In genomic region chr10:100566561-100566960, GRCh38 we compare ENCODE assay signal across 20 cellular contexts. TPM values are rescaled to one million over a fixed set of nuclear protein-coding genes. Genes with fewer than 3 reads are reported as not detected.
DNase-seq lines count a peak whose midpoint lies in the region; ATAC-seq and TF ChIP-seq lines count a peak whose summit lies in the region.
"Had no signal": no experiment of that assay in that cellular context is flagged by ENCODE, and none has a peak within 500 bp of the region (broad histone marks: within the 10 kb centered on the region; RNA-seq: fewer than 3 reads in every experiment).

No MANE protein-coding gene starts in this region.

- peaks cover 2% of the 10 kb centered on the region for H3K4me1 ChIP-seq in neural progenitor cell
- H3K4me1 ChIP-seq: BE2C had no signal

- H2AFZ ChIP-seq in neural progenitor cell (replicated peaks) = no peak overlapping the region

- H3K27me3 Mint-ChIP-seq in neural progenitor cell (ENCODE audit: insufficient read depth, low read depth) = peaks cover 10% of the 10 kb centered on the region

- no peak for ATAC-seq in HG02763 (IDR thresholded peaks at IDR 0.05; ENCODE audit: unreplicated experiment)
- ATAC-seq: GM12878 had no signal

- peak overlapping the region; percentile 11 for H3K4me3 Mint-ChIP-seq in neural progenitor cell
- H3K4me3 Mint-ChIP-seq: CD4-positive, CD25-positive, alpha-beta regulatory T cell; CD8-positive, alpha-beta memory T cell had no signal

- no peak overlapping the region for H3K27ac Mint-ChIP-seq in neural progenitor cell

- no peaks in the 10 kb centered on the region for H3K36me3 Mint-ChIP-seq in neural progenitor cell
- H3K36me3 Mint-ChIP-seq: CD4-positive, CD25-positive, alpha-beta regulatory T cell; CD8-positive, alpha-beta memory T cell had no signal

- peaks cover 96% of the 10 kb centered on the region for H3K27me3 ChIP-seq in neural progenitor cell

- no peaks in the 10 kb centered on the region for H3K36me3 ChIP-seq in neural progenitor cell
- H3K36me3 ChIP-seq: BE2C had no signal

- H3K9me3 Mint-ChIP-seq in neural progenitor cell = no peaks in the 10 kb centered on the region
- H3K9me3 Mint-ChIP-seq: CD8-positive, alpha-beta memory T cell had no signal

- no peaks in the 10 kb centered on the region for H3K9me3 ChIP-seq in neural progenitor cell (ENCODE audit: low read depth)
- H3K9me3 ChIP-seq: BE2C had no signal

- no peak overlapping the region for H3K4me3 ChIP-seq in neural progenitor cell
- H3K4me3 ChIP-seq: GM12878 had no signal

- H3K79me2 ChIP-seq in neural progenitor cell (ENCODE audit: low read depth) = no peaks in the 10 kb centered on the region

- H3K4me1 Mint-ChIP-seq in neural progenitor cell = peaks cover 13% of the 10 kb centered on the region

- peaks cover 1% of the 10 kb centered on the region for H4K20me1 ChIP-seq in neural progenitor cell (ENCODE audit: low read depth)

- H3F3A ChIP-seq in neural progenitor cell (ENCODE audit: low read depth) = peaks cover 5% of the 10 kb centered on the region

- no peak overlapping the region for H3K27ac ChIP-seq in neural progenitor cell

- peak; percentile 32 for DNase-seq in ecto neural progenitor cell (ENCODE audit: low spot score)
- DNase-seq in islet precursor cell = peak; percentile 25
- DNase-seq in neural progenitor cell (ENCODE audit: low spot score) = no peak
- DNase-seq in stimulated activated CD4-positive, alpha-beta T cell treated with anti-CD3 and anti-CD28 coated beads, Interleukin-15, amount 100 ng/mL, for 24 hours = no peak
- DNase-seq in stimulated activated CD4-positive, alpha-beta T cell treated with anti-CD3 and anti-CD28 coated beads, Interleukin-4, amount 100 ng/mL, for 1 hour = no peak
- DNase-seq in SW480 (ENCODE audit: low spot score) = no peak
- DNase-seq: ACHN; BE2C; C1 segment of cervical spinal cord; CD4-positive, CD25-positive, alpha-beta regulatory T cell; CD8-positive, alpha-beta memory T cell; COR-L47; DMS 273 treated with DMSO at 0.1 percent for 48 hours; DMS53; DND-41; EL; GOT3; IMR-90 had no signal

- H3K9ac ChIP-seq in neural progenitor cell = no peak overlapping the region

- no peak overlapping the region for H3K4me2 ChIP-seq in neural progenitor cell

- no peak for TF ChIP-seq CTCF in neural progenitor cell (IDR thresholded peaks at IDR 0.05)

RNA-seq across cellular contexts. Expression of gene HIF1AN, which starts 30.8 kb away (rescaled TPM):
- 24.2 and 26.4 TPM in 2 replicates for total RNA-seq in neural progenitor cell (ENCODE audit: low replicate concordance)

RNA-seq across cellular contexts. Expression of gene NDUFB8, which starts 36.9 kb away (rescaled TPM):
- 124 and 144 TPM in 2 replicates for total RNA-seq in neural progenitor cell (ENCODE audit: low replicate concordance)

RNA-seq across cellular contexts. Expression of gene SEC31B, which starts 46.9 kb away (rescaled TPM):
- total RNA-seq in neural progenitor cell (ENCODE audit: low replicate concordance) = 8.8 and 11.6 TPM in 2 replicates

Comparison
In these comparisons a context has a peak if more than half of its experiments do, and no peak if none do; other contexts are left out.
1. DNase-seq: peak in ecto neural progenitor cell (single experiment) and islet precursor cell (single experiment); none in neural progenitor cell (single experiment), stimulated activated CD4-positive, alpha-beta T cell treated with anti-CD3 and anti-CD28 coated beads, Interleukin-15, amount 100 ng/mL, for 24 hours (single experiment), stimulated activated CD4-positive, alpha-beta T cell treated with anti-CD3 and anti-CD28 coated beads, Interleukin-4, amount 100 ng/mL, for 1 hour (single experiment) and SW480 (single experiment).